ENCODE assay signal across 11 cellular contexts in the genomic region with DNA sequence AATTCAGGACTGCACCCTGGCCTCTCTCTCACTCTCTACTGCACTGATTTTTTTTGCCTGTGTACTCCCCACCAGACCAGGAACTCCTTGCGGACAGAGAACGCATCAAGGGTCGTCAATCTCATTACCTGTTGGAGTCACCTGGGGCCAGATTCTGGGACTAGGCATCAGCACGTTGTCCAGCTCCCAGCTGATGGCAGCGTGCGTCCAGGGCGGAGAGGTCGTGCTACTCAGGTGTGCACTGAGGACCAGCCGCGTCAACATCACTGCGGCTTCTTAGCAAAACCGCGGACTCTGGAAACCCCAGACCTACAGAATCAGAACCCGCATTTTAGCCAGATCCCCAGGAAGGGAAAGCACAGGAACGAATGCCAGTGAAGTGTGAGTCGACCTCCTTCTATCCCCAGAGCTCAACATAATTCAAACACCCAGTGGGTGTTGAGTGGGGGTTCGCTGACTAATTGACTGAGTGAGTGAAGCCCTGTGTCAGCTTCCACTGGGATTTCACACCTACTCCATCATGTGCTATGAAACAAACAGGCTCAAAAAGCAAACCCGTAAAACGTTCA. TPM values are rescaled to one million over a fixed set of nuclear protein-coding genes. Genes with fewer than 3 reads are reported as not detected.
DNase-seq lines count a peak whose midpoint lies in the region; ATAC-seq and TF ChIP-seq lines count a peak whose summit lies in the region.
"Had no signal": no experiment of that assay in that cellular context is flagged by ENCODE, and none has a peak within 500 bp of the region (broad histone marks: within the 10 kb centered on the region; RNA-seq: fewer than 3 reads in every experiment).

No MANE protein-coding gene starts in this region.

- no peak overlapping the region for H3K18ac ChIP-seq in H9 (ENCODE audit: insufficient read length, low read depth, low read length)

- H3K9me3 ChIP-seq in H9 (ENCODE audit: control insufficient read depth, low read depth, low read length), result no peaks in the 10 kb centered on the region
- no peaks in the 10 kb centered on the region for H3K9me3 ChIP-seq in adrenal gland (replicated peaks in 1 of 3)
- no peaks in the 10 kb centered on the region for H3K9me3 ChIP-seq in naive thymus-derived CD4-positive, alpha-beta T cell (ENCODE audit: control insufficient read depth in 2 of 3, low read length in 3 of 3)
- H3K9me3 ChIP-seq in MM.1S (replicated peaks; ENCODE audit: insufficient read depth, low read length), result no peaks in the 10 kb centered on the region
- H3K9me3 ChIP-seq: MG63 had no signal

- peak overlapping the region; percentile 41 for H3K4me2 ChIP-seq in H9 (ENCODE audit: insufficient read depth, insufficient read length, low read length)
- H3K4me2 ChIP-seq in MM.1S (ENCODE audit: low read depth, low read length), result no peak overlapping the region

- peaks cover 2% of the 10 kb centered on the region; the same call in 1 of the 2 replicates for H3K4me1 ChIP-seq in H9 (ENCODE audit: insufficient read depth, low read length)
- peaks cover 34 to 97% of the 10 kb centered on the region in 2 donors for H3K4me1 ChIP-seq in adrenal gland (replicated peaks in 1 of 2)
- peaks cover 0 to 3% of the 10 kb centered on the region in 2 donors for H3K4me1 ChIP-seq in naive thymus-derived CD4-positive, alpha-beta T cell (ENCODE audit: control insufficient read depth in 2 of 2, insufficient read depth in 2 of 2, low read length in 2 of 2)
- no peaks in the 10 kb centered on the region for H3K4me1 ChIP-seq in MM.1S (ENCODE audit: low read length)

- H3K27ac ChIP-seq in H9 (ENCODE audit: insufficient read length, low read depth, low read length) (no peak overlapping the region), adrenal gland (peak overlapping the region in 4 of 5 donors; percentile 59 to 84 (median 84)), MM.1S (ENCODE audit: low read length) (no peak overlapping the region)
- H3K27ac ChIP-seq in naive thymus-derived CD4-positive, alpha-beta T cell (ENCODE audit: low read depth, low read length), result no peak overlapping the region

- no peak overlapping the region for H3K56ac ChIP-seq in H9 (ENCODE audit: insufficient read length, low read depth, low read length)

- POLR2A ChIA-PET in naive thymus-derived CD4-positive, alpha-beta T cell (lab: Charles Lee), result interaction anchor here (0.8 kb wide), 1 partner anchor 13 kb away, joined by 3 read pairs; the partner anchor contains the start of gene KCNJ5

- H3K4me3 ChIP-seq in adrenal gland (no peak overlapping the region), MM.1S (ENCODE audit: low read length) (no peak overlapping the region)
- H3K4me3 ChIP-seq in naive thymus-derived CD4-positive, alpha-beta T cell (ENCODE audit: low read length), result peak overlapping the region; percentile 8

- no peak for TF ChIP-seq POLR2A in adrenal gland (IDR thresholded peaks at IDR 0.05)

- no peaks in the 10 kb centered on the region for H3K9me2 ChIP-seq in MM.1S (replicated peaks; ENCODE audit: insufficient read depth, low read length)

- H3K9me3 Mint-ChIP-seq in H9, result peaks cover 0 to 3% of the 10 kb centered on the region in 2 experiments; a peak in 3 of 5 replicates
- no peaks in the 10 kb centered on the region for H3K9me3 Mint-ChIP-seq in naive thymus-derived CD4-positive, alpha-beta T cell

- peaks cover 98% of the 10 kb centered on the region for H3K27me3 Mint-ChIP-seq in H9 (ENCODE audit: low read depth)
- peaks cover 4 to 76% (median 19%) of the 10 kb centered on the region in 5 donors for H3K27me3 Mint-ChIP-seq in naive thymus-derived CD4-positive, alpha-beta T cell

- H3K27ac Mint-ChIP-seq in H9, result no peak overlapping the region
- peak overlapping the region in 2 of 9 donors; percentile 52 to 57 for H3K27ac Mint-ChIP-seq in naive thymus-derived CD4-positive, alpha-beta T cell

- no peak overlapping the region for H2BK5ac ChIP-seq in H9 (ENCODE audit: insufficient read length, low read length)

- peaks cover 12% of the 10 kb centered on the region for H3K23me2 ChIP-seq in H9 (ENCODE audit: insufficient read length, low read depth, low read length, poor library complexity, severe bottlenecking)

- H2AK5ac ChIP-seq in H9 (ENCODE audit: insufficient read length, low read length), result no peak overlapping the region

- H3K14ac ChIP-seq in H9 (ENCODE audit: insufficient read depth, low read length), result no peak overlapping the region

- TF ChIP-seq CTCF in H9 (conservative IDR thresholded peaks at IDR 0.05) (no peak), adrenal gland (IDR thresholded peaks at IDR 0.05) (no peak), MM.1S (IDR thresholded peaks at IDR 0.05; ENCODE audit: low read length) (no peak)

- H3K4me1 Mint-ChIP-seq in H9, result peaks cover 34 to 45% of the 10 kb centered on the region in 2 experiments
- H3K4me1 Mint-ChIP-seq in naive thymus-derived CD4-positive, alpha-beta T cell, result peaks cover 7 to 24% (median 11%) of the 10 kb centered on the region in 7 donors

- CTCF ChIA-PET in naive thymus-derived CD4-positive, alpha-beta T cell (lab: Charles Lee), result interaction anchor here (0.6 to 0.9 kb wide), 2 partner anchors 24 to 54 kb away, joined by 3 read pairs; no protein-coding TSS in a partner anchor

- no peak overlapping the region for H4K91ac ChIP-seq in H9 (ENCODE audit: insufficient read length, low read depth, low read length)

- no peak overlapping the region for H4K5ac ChIP-seq in H9 (ENCODE audit: insufficient read length, low read depth, low read length)

- ATAC-seq in naive thymus-derived CD4-positive, alpha-beta T cell, result no peak
- no peak for ATAC-seq in HG02852 (IDR thresholded peaks at IDR 0.05; ENCODE audit: unreplicated experiment)

- no peak overlapping the region for H2AFZ ChIP-seq in H9 (ENCODE audit: low read length)
- H2AFZ ChIP-seq in MM.1S (ENCODE audit: low read length), result no peak overlapping the region

- intact Hi-C loops in adrenal gland (cut with DNase I), result no loop called here
- intact Hi-C loops in naive thymus-derived CD4-positive, alpha-beta T cell (cut with micrococcal nuclease), result no loop called here

- peak overlapping the region; percentile 71 to 82 for H3K4me3 Mint-ChIP-seq in H9
- peak overlapping the region; percentile 32 to 86 (median 72) for H3K4me3 Mint-ChIP-seq in naive thymus-derived CD4-positive, alpha-beta T cell

- H2BK120ac ChIP-seq in H9 (ENCODE audit: low read depth, low read length, poor library complexity, severe bottlenecking), result no peak overlapping the region

- H3K36me3 ChIP-seq in adrenal gland (replicated peaks in 1 of 2) (no peaks in the 10 kb centered on the region), MM.1S (replicated peaks; ENCODE audit: insufficient read depth, low read length) (no peaks in the 10 kb centered on the region)
- no peaks in the 10 kb centered on the region for H3K36me3 ChIP-seq in naive thymus-derived CD4-positive, alpha-beta T cell (ENCODE audit: control insufficient read depth in 2 of 3, insufficient read depth in 3 of 3, low read length in 3 of 3)
- H3K36me3 ChIP-seq: MG63 had no signal

- H4K20me1 ChIP-seq in H9 (ENCODE audit: control insufficient read depth, insufficient read depth, insufficient read length), result peaks cover 4% of the 10 kb centered on the region
- no peaks in the 10 kb centered on the region for H4K20me1 ChIP-seq in MM.1S (ENCODE audit: insufficient read depth, low read length)

- H2BK15ac ChIP-seq in H9 (ENCODE audit: low read depth, low read length), result no peak overlapping the region

- no peaks in the 10 kb centered on the region for H3K79me2 ChIP-seq in H9 (ENCODE audit: insufficient read depth, low read length)
- no peaks in the 10 kb centered on the region for H3K79me2 ChIP-seq in MM.1S (ENCODE audit: low read length)

- H3K23ac ChIP-seq in H9 (ENCODE audit: insufficient read length, low read depth, low read length), result no peak overlapping the region

- no peaks in the 10 kb centered on the region for H3K36me3 Mint-ChIP-seq in H9 (ENCODE audit: insufficient read depth in 1 of 3, low read depth in 3 of 3)
- no peaks in the 10 kb centered on the region for H3K36me3 Mint-ChIP-seq in naive thymus-derived CD4-positive, alpha-beta T cell

- no peak overlapping the region for H2BK12ac ChIP-seq in H9 (ENCODE audit: insufficient read length, low read depth, low read length)

- no CpG with 5 or more reads among the region's 19 CpGs for WGBS in H9 (ENCODE audit: extremely low coverage, insufficient read length, low lambda C conversion rate)
- WGBS in adrenal gland, 4 donors, result 53 to 65% (median 58%) methylated on average over 8 to 19 of the region's 19 CpGs

- no peak overlapping the region for H3T11ph ChIP-seq in H9 (ENCODE audit: low read length)

- no peak overlapping the region for H4K8ac ChIP-seq in H9 (replicated peaks; ENCODE audit: insufficient read length, low read depth, low read length)

- DNase-seq in AG08395 (ENCODE audit: low spot score) (peak; percentile 21), H9 (no peak), adrenal gland (no peak), MM.1S (no peak), cerebellar cortex (ENCODE audit: low spot score) (no peak)
- DNase-seq in naive thymus-derived CD4-positive, alpha-beta T cell, result no peak
- no peak for DNase-seq in stimulated activated CD4-positive, alpha-beta T cell treated with anti-CD3 and anti-CD28 coated beads, Interleukin-15, amount 100 ng/mL, for 24 hours
- DNase-seq: activated CD4-positive, alpha-beta T cell treated with anti-CD3 and anti-CD28 coated beads, Interleukin-2, amount 50 U/mL, for 48 hours; MG63 had no signal

- no peaks in the 10 kb centered on the region for H3K79me1 ChIP-seq in H9 (ENCODE audit: insufficient read depth, low read depth, low read length, poor library complexity, severe bottlenecking)

- H3K4ac ChIP-seq in H9 (ENCODE audit: low read depth, low read length), result no peak overlapping the region

- H3K27me3 ChIP-seq in H9 (ENCODE audit: insufficient read depth, low read length) (peaks cover 60% of the 10 kb centered on the region), adrenal gland (no peaks in the 10 kb centered on the region), MM.1S (replicated peaks; ENCODE audit: insufficient read depth, low read length) (no peaks in the 10 kb centered on the region; the same call in 1 of the 2 replicates)
- peaks cover 4 to 5% of the 10 kb centered on the region in 2 donors for H3K27me3 ChIP-seq in naive thymus-derived CD4-positive, alpha-beta T cell (ENCODE audit: control insufficient read depth in 2 of 2, insufficient read depth in 2 of 2, low read length in 2 of 2)
- H3K27me3 ChIP-seq: MG63 had no signal

- no peak overlapping the region for H3K9ac ChIP-seq in H9 (ENCODE audit: extremely low read depth, insufficient read length, low read length)
- no peak overlapping the region for H3K9ac ChIP-seq in MM.1S (ENCODE audit: low read length)

- H3F3A ChIP-seq in MM.1S (ENCODE audit: insufficient read depth, low read length), result no peaks in the 10 kb centered on the region

- no peak overlapping the region for H2BK20ac ChIP-seq in H9 (ENCODE audit: low read depth, low read length, poor library complexity, severe bottlenecking)

RNA-seq across cellular contexts. Expression of gene KCNJ5, which starts 13.2 kb away (rescaled TPM):
- total RNA-seq in H9 (2021) (0.04 and 0.11 TPM in 2 replicates), adrenal gland (100 to 1,000 TPM in 5 of 8 donors, 10 to 100 TPM in 3; 57.7 to 299 (median 119) TPM)
- 10 to 100 TPM; 37.1 to 53.8 (median 44.5) TPM for polyA plus RNA-seq in adrenal gland
- under 1 TPM in 3 of 5 experiments, not detected in 2; 0.11 to 0.24 (median 0.17) TPM for total RNA-seq in naive thymus-derived CD4-positive, alpha-beta T cell
- polyA plus RNA-seq in naive thymus-derived CD4-positive, alpha-beta T cell, result not detected

RNA-seq across cellular contexts. Expression of gene KCNJ1, which starts 37.3 kb away (rescaled TPM):
- not detected in 2 replicates for total RNA-seq in H9 (2021)
- total RNA-seq in adrenal gland, result not detected
- under 1 TPM in 2 of 3 donors, not detected in 1; 0.16 to 0.17 TPM for polyA plus RNA-seq in adrenal gland
- total RNA-seq in naive thymus-derived CD4-positive, alpha-beta T cell, result not detected
- under 1 TPM; 0.12 to 0.22 TPM for polyA plus RNA-seq in naive thymus-derived CD4-positive, alpha-beta T cell
- total RNA-seq: temporal lobe had no signal

RNA-seq across cellular contexts. Expression of gene TP53AIP1, which starts 38.3 kb away (rescaled TPM):
- total RNA-seq in H9 (2021) (not detected in 2 replicates), adrenal gland (under 1 TPM in 6 of 8 donors, not detected in 2; 0.11 to 0.63 (median 0.27) TPM)
- polyA plus RNA-seq in adrenal gland, result 1 to 10 TPM in 2 of 3 donors, under 1 TPM in 1; 0.29 to 1.7 (median 1.3) TPM
- total RNA-seq in naive thymus-derived CD4-positive, alpha-beta T cell, result not detected
- polyA plus RNA-seq in naive thymus-derived CD4-positive, alpha-beta T cell, result not detected

Comparison
In these comparisons a context has a peak if more than half of its experiments do, and no peak if none do; other contexts are left out.
1. H3K27ac ChIP-seq: peak in adrenal gland (4 of 5); none in H9 (single experiment), naive thymus-derived CD4-positive, alpha-beta T cell (single experiment) and MM.1S (single experiment).
2. RNA of gene KCNJ5, which starts 13.2 kb away (total RNA-seq): 57.7 to 299 TPM in adrenal gland; 0.04 to 0.11 TPM in H9 and 0.11 to 0.24 TPM in naive thymus-derived CD4-positive, alpha-beta T cell; every median in the first group is over 10 times any median in the second.